Comparison of ENCODE assay signal across 3 cellular contexts in genomic region chr2:85843543-85843942, GRCh38.
TF ChIP-seq lines count a peak whose summit lies in the region.

No MANE protein-coding gene starts in this region.

TF ChIP-seq in HCT116, 20 proteins besides CTCF, POLR2A, EP300 and RAD21 (continued from another document):
- TF ChIP-seq, protein P1, sequence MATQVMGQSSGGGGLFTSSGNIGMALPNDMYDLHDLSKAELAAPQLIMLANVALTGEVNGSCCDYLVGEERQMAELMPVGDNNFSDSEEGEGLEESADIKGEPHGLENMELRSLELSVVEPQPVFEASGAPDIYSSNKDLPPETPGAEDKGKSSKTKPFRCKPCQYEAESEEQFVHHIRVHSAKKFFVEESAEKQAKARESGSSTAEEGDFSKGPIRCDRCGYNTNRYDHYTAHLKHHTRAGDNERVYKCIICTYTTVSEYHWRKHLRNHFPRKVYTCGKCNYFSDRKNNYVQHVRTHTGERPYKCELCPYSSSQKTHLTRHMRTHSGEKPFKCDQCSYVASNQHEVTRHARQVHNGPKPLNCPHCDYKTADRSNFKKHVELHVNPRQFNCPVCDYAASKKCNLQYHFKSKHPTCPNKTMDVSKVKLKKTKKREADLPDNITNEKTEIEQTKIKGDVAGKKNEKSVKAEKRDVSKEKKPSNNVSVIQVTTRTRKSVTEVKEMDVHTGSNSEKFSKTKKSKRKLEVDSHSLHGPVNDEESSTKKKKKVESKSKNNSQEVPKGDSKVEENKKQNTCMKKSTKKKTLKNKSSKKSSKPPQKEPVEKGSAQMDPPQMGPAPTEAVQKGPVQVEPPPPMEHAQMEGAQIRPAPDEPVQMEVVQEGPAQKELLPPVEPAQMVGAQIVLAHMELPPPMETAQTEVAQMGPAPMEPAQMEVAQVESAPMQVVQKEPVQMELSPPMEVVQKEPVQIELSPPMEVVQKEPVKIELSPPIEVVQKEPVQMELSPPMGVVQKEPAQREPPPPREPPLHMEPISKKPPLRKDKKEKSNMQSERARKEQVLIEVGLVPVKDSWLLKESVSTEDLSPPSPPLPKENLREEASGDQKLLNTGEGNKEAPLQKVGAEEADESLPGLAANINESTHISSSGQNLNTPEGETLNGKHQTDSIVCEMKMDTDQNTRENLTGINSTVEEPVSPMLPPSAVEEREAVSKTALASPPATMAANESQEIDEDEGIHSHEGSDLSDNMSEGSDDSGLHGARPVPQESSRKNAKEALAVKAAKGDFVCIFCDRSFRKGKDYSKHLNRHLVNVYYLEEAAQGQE (IDR thresholded peaks at IDR 0.05; ENCODE audit: low read depth) = no peak

TF ChIP-seq in WTC11, 78 proteins besides CTCF, POLR2A, EP300 and RAD21:
- TF ChIP-seq USF2 (CRISPR knock-in tag; IDR thresholded peaks at IDR 0.05) (no peak), ARID4B (CRISPR knock-in tag; IDR thresholded peaks at IDR 0.05; ENCODE audit: borderline replicate concordance) (no peak), ZNF232 (CRISPR knock-in tag; IDR thresholded peaks at IDR 0.05) (no peak), MYBL2 (CRISPR knock-in tag; IDR thresholded peaks at IDR 0.05) (no peak), ZMAT4 (CRISPR knock-in tag; IDR thresholded peaks at IDR 0.05) (no peak), ESRRA (CRISPR knock-in tag; IDR thresholded peaks at IDR 0.05; ENCODE audit: borderline replicate concordance) (no peak), CREM (CRISPR knock-in tag; IDR thresholded peaks at IDR 0.05) (no peak)
- TF ChIP-seq, protein P2, sequence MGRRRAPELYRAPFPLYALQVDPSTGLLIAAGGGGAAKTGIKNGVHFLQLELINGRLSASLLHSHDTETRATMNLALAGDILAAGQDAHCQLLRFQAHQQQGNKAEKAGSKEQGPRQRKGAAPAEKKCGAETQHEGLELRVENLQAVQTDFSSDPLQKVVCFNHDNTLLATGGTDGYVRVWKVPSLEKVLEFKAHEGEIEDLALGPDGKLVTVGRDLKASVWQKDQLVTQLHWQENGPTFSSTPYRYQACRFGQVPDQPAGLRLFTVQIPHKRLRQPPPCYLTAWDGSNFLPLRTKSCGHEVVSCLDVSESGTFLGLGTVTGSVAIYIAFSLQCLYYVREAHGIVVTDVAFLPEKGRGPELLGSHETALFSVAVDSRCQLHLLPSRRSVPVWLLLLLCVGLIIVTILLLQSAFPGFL (CRISPR knock-in tag; IDR thresholded peaks at IDR 0.05; ENCODE audit: borderline replicate concordance) = no peak

TF ChIP-seq in HepG2, 621 proteins besides CTCF, POLR2A, EP300 and RAD21 (continued from another document):
- TF ChIP-seq SKIL (CRISPR knock-in tag; IDR thresholded peaks at IDR 0.05; ENCODE audit: borderline replicate concordance) = no peak
- no peak for TF ChIP-seq PHF21A (CRISPR knock-in tag; IDR thresholded peaks at IDR 0.05)
- TF ChIP-seq KLF13 (CRISPR knock-in tag; IDR thresholded peaks at IDR 0.05) = 0 out of 2 replicates have a peak, but pooled peaks have one; percentile 68
- TF ChIP-seq KLF12 (CRISPR knock-in tag; IDR thresholded peaks at IDR 0.05; ENCODE audit: borderline replicate concordance) = peak; percentile 83; the same call in 1 of the 2 replicates
TF ChIP-seq in HepG2: peak in this region for 4.
